25 cellular contexts compared by ENCODE assay signal in genomic region chr13:77274126-77274525, GRCh38. TPM values are rescaled to one million over a fixed set of nuclear protein-coding genes. Genes with fewer than 3 reads are reported as not detected.
DNase-seq lines count a peak whose midpoint lies in the region; ATAC-seq and TF ChIP-seq lines count a peak whose summit lies in the region.
"Had no signal": no experiment of that assay in that cellular context is flagged by ENCODE, and none has a peak within 500 bp of the region (broad histone marks: within the 10 kb centered on the region; RNA-seq: fewer than 3 reads in every experiment).

No MANE protein-coding gene starts in this region.

- intact Hi-C loops in right lobe of liver (cut with DNase I) = no loop called here

- TF ChIP-seq CTCF in AG10803 (conservative IDR thresholded peaks at IDR 0.05; ENCODE audit: low read length) (0 out of 2 replicates have a peak, but pooled peaks have one; percentile 9), right lobe of liver (IDR thresholded peaks at IDR 0.05) (peak in 3 of 4 donors; percentile 12 to 24 (median 18)), GM13976 (IDR thresholded peaks at IDR 0.05; ENCODE audit: borderline replicate concordance, control extremely low read depth, extremely low read depth, insufficient read depth, missing control alignments) (no peak)

- H3K36me3 Mint-ChIP-seq in activated naive CD8-positive, alpha-beta T cell treated with anti-CD3 and anti-CD28 coated beads for 36 hours = peaks cover 26% of the 10 kb centered on the region

- no peaks in the 10 kb centered on the region for H3K9me3 Mint-ChIP-seq in activated naive CD8-positive, alpha-beta T cell treated with anti-CD3 and anti-CD28 coated beads for 36 hours
- H3K9me3 Mint-ChIP-seq: dendritic cell treated with granulocyte-macrophage colony-stimulating factor and Interleukin-4, amounts not matched to agents 40 ng/mL and 50 ng/mL, for 4 days; neural progenitor cell had no signal

- H3K36me3 ChIP-seq in right lobe of liver = peaks cover 0 to 18% (median 2%) of the 10 kb centered on the region in 4 donors
- H3K36me3 ChIP-seq: neural progenitor cell, uterus had no signal

- no peak for TF ChIP-seq POLR2A in right lobe of liver (IDR thresholded peaks at IDR 0.05)

- no peaks in the 10 kb centered on the region for H3K27me3 ChIP-seq in right lobe of liver
- H3K27me3 ChIP-seq: left lung, neural progenitor cell, SJCRH30, testis, uterus had no signal

- peak overlapping the region; percentile 5 for H3K27ac Mint-ChIP-seq in activated naive CD8-positive, alpha-beta T cell treated with anti-CD3 and anti-CD28 coated beads for 36 hours
- H3K27ac Mint-ChIP-seq: activated CD8-positive, alpha-beta memory T cell treated with anti-CD3 and anti-CD28 coated beads, Interleukin-2, amount 10 ng/mL, durations not matched to agents 7 days and 5 days; dendritic cell treated with granulocyte-macrophage colony-stimulating factor and Interleukin-4, amounts not matched to agents 40 ng/mL and 50 ng/mL, for 4 days; neural progenitor cell; progenitor cell of endocrine pancreas had no signal

- no peaks in the 10 kb centered on the region for H3K27me3 Mint-ChIP-seq in activated naive CD8-positive, alpha-beta T cell treated with anti-CD3 and anti-CD28 coated beads for 36 hours
- H3K27me3 Mint-ChIP-seq: activated CD4-positive, alpha-beta T cell treated with anti-CD3 and anti-CD28 coated beads, Interleukin-2, amount 10 ng/mL, durations not matched to agents 24 days and 14 days; activated CD8-positive, alpha-beta memory T cell treated with anti-CD3 and anti-CD28 coated beads, Interleukin-2, amount 10 ng/mL, durations not matched to agents 7 days and 5 days; dendritic cell treated with granulocyte-macrophage colony-stimulating factor and Interleukin-4, amounts not matched to agents 40 ng/mL and 50 ng/mL, for 4 days; progenitor cell of endocrine pancreas had no signal

- H3K27ac ChIP-seq in right lobe of liver = no peak overlapping the region
- H3K27ac ChIP-seq: KMS-11, left lung, neural progenitor cell, SJCRH30, testis, uterus had no signal

- no peaks in the 10 kb centered on the region for H3K9me3 ChIP-seq in right lobe of liver
- H3K9me3 ChIP-seq: left lung, mucosa of descending colon, SJCRH30, testis, uterus had no signal

- in situ Hi-C loops in GM13976 (cut with MboI; ENCODE audit: low sequenced_read_pairs, unreplicated experiment) = no loop called here

- peaks cover 21% of the 10 kb centered on the region for H3K4me1 Mint-ChIP-seq in activated naive CD8-positive, alpha-beta T cell treated with anti-CD3 and anti-CD28 coated beads for 36 hours
- H3K4me1 Mint-ChIP-seq: activated CD8-positive, alpha-beta memory T cell treated with anti-CD3 and anti-CD28 coated beads, Interleukin-2, amount 10 ng/mL, durations not matched to agents 7 days and 5 days; neural progenitor cell had no signal

- H3K4me3 Mint-ChIP-seq in activated naive CD8-positive, alpha-beta T cell treated with anti-CD3 and anti-CD28 coated beads for 36 hours = no peak overlapping the region
- H3K4me3 Mint-ChIP-seq: activated CD4-positive, alpha-beta T cell treated with anti-CD3 and anti-CD28 coated beads, Interleukin-2, amount 10 ng/mL, durations not matched to agents 24 days and 14 days; activated CD8-positive, alpha-beta memory T cell treated with anti-CD3 and anti-CD28 coated beads, Interleukin-2, amount 10 ng/mL, durations not matched to agents 7 days and 5 days; dendritic cell treated with granulocyte-macrophage colony-stimulating factor and Interleukin-4, amounts not matched to agents 40 ng/mL and 50 ng/mL, for 4 days; neural progenitor cell had no signal

- no peak for ATAC-seq in right lobe of liver
- ATAC-seq: activated CD8-positive, alpha-beta memory T cell treated with anti-CD3 and anti-CD28 coated beads, Interleukin-2, amount 10 ng/mL, durations not matched to agents 7 days and 5 days; left lung; mucosa of descending colon had no signal

- no peak for DNase-seq in AG10803 (ENCODE audit: low read depth)
- peak; percentile 13 for DNase-seq in EH (ENCODE audit: low read depth)
- no peak for DNase-seq in activated naive CD8-positive, alpha-beta T cell treated with anti-CD3 and anti-CD28 coated beads for 36 hours
- DNase-seq in right lobe of liver = no peak
- DNase-seq in effector CD8-positive, alpha-beta T cell (lab: John Stamatoyannopoulos, UW) = no peak
- DNase-seq in HT-29 (ENCODE audit: low spot score) = no peak
- DNase-seq in GM13976 (ENCODE audit: low spot score) = no peak
- no peak for DNase-seq in activated gamma-delta T cell (lab: John Stamatoyannopoulos, UW)
- DNase-seq: activated CD4-positive, alpha-beta T cell treated with anti-CD3 and anti-CD28 coated beads, Interleukin-2, amount 10 ng/mL, durations not matched to agents 24 days and 14 days; activated CD8-positive, alpha-beta memory T cell treated with anti-CD3 and anti-CD28 coated beads, Interleukin-2, amount 10 ng/mL, durations not matched to agents 7 days and 5 days; erythroblast; foreskin melanocyte; hippocampal formation; left lung; mucosa of descending colon; NCI-H1694 treated with DMSO at 0.1 percent for 48 hours; NCI-H82; SJCRH30; T-helper 1 cell; testis; uterus had no signal

- no peak overlapping the region for H3K4me3 ChIP-seq in AG10803 (ENCODE audit: low read length)
- no peak overlapping the region for H3K4me3 ChIP-seq in right lobe of liver
- H3K4me3 ChIP-seq: left lung, mucosa of descending colon, neural progenitor cell, SJCRH30, testis, uterus had no signal

- H3K4me1 ChIP-seq in right lobe of liver = no peaks in the 10 kb centered on the region
- H3K4me1 ChIP-seq: left lung, neural progenitor cell, SJCRH30, testis, uterus had no signal

- WGBS in right lobe of liver (ENCODE audit: insufficient coverage, low coverage, low lambda C conversion rate, missing lambda C conversion rate) = 100% methylated on average over 1 of the region's 1 CpG

RNA-seq across cellular contexts. Expression of gene MYCBP2, which starts 52.8 kb away (rescaled TPM):
- total RNA-seq in activated naive CD8-positive, alpha-beta T cell treated with anti-CD3 and anti-CD28 coated beads for 36 hours = 10 to 100 TPM; 89.5 to 94.2 TPM
- 10 to 100 TPM; 27.8 to 50.1 (median 43.2) TPM for total RNA-seq in right lobe of liver
- 54.9 and 60.3 TPM in 2 replicates for total RNA-seq in HT-29 (2014; rRNA removed; shearing (Covaris generic))
